In genomic region chr2:37554157-37554515, GRCh38 we compare ENCODE assay signal across 18 cellular contexts.
"Had no signal": no experiment of that assay in that cellular context is flagged by ENCODE, and none has a peak within 500 bp of the region (broad histone marks: within the 10 kb centered on the region; RNA-seq: fewer than 3 reads in every experiment).

No MANE protein-coding gene starts in this region.

- DNase-seq: activated CD8-positive, alpha-beta memory T cell treated with anti-CD3 and anti-CD28 coated beads for 24 hours; activated CD8-positive, alpha-beta memory T cell treated with anti-CD3 and anti-CD28 coated beads, Interleukin-2, amount 50 U/mL, for 48 hours; activated gamma-delta T cell treated with Interleukin-2 at 50 U/mL for 16 hours; activated T-cell treated with anti-CD3 and anti-CD28 coated beads, Interleukin-2, amount 50 U/mL, for 72 hours; adrenal gland; cerebellar nuclear complex; cortex of kidney; erythroblast; gastrocnemius medialis; heart left ventricle; left lung; midbrain; nephron progenitor cell; occipital lobe; posterior cingulate gyrus; sigmoid colon; stimulated activated CD4-positive, alpha-beta T cell treated with anti-CD3 and anti-CD28 coated beads, Interleukin-4, amount 100 ng/mL, for 4 hours; upper lobe of left lung had no signal
